10 cellular contexts compared by ENCODE assay signal in the genomic region with DNA sequence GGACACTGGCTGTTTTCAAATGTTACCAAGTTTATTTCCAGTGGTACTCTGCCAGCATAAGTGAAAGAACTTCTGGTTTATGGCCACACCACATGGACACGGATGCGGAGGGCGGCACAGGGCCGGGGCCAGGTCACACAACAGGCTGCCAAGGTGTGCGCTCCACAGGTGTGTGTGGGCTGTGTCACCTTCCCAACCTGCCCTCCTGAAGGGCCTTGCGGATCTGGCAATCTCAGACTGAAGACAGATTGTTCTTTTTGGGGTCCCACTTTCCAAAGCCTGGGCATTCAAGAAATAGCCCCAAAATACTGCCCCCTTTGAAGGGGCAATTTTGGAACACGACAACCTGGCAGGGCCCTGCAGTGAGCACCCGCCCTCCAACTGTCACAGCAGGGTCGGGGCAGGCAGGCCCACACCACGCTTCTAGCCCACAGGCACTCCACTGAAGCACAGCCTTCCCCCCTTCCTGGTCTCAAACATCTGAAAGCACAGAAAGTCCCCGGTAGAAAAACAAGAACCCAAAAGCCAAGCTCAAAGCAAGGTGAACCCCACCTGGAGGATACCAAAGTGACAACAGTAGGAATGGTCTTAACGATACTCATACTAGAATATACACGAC. TPM values are rescaled to one million over a fixed set of nuclear protein-coding genes. Genes with fewer than 3 reads are reported as not detected.
DNase-seq lines count a peak whose midpoint lies in the region; ATAC-seq and TF ChIP-seq lines count a peak whose summit lies in the region.
"Had no signal": no experiment of that assay in that cellular context is flagged by ENCODE, and none has a peak within 500 bp of the region (broad histone marks: within the 10 kb centered on the region; RNA-seq: fewer than 3 reads in every experiment).

No MANE protein-coding gene starts in this region.

- ATAC-seq in Panc1 (no peak), HG02885 (IDR thresholded peaks at IDR 0.05; ENCODE audit: poor library complexity, unreplicated experiment) (no peak), GM18511 (IDR thresholded peaks at IDR 0.05; ENCODE audit: unreplicated experiment) (no peak)

- H3K4me3 ChIP-seq in BLaER1 treated with 17β-estradiol and CSF1 and Interleukin-3, amounts not matched to agents 10 nM and 100 nM: no peak overlapping the region
- H3K4me3 ChIP-seq in Panc1 (ENCODE audit: low read depth in 2 of 2, low read length in 2 of 2) (peak overlapping the region in 1 of 2 experiments; percentile 7; a peak in 2 of 4 replicates), duodenal mucosa (ENCODE audit: low read depth in 1 of 2, low read length in 2 of 2) (peak overlapping the region; percentile 33 to 36), neutrophil (ENCODE audit: low read depth in 1 of 2, low read length in 1 of 2) (no peak overlapping the region)

- H3K9ac ChIP-seq in BLaER1 treated with 17β-estradiol and CSF1 and Interleukin-3, amounts not matched to agents 10 nM and 100 nM: peak overlapping the region; percentile 0 to 91 (median 54); a peak in 19 of 22 replicates
- H3K9ac ChIP-seq in duodenal mucosa (ENCODE audit: low read depth in 1 of 2, low read length in 2 of 2): peak overlapping the region; percentile 39 to 43

- H3K9me3 ChIP-seq in BLaER1 treated with 17β-estradiol and CSF1 and Interleukin-3, amounts not matched to agents 10 nM and 100 nM (replicated peaks in 1 of 11): no peaks in the 10 kb centered on the region
- no peaks in the 10 kb centered on the region for H3K9me3 ChIP-seq in Panc1 (ENCODE audit: control insufficient read depth, insufficient read depth, low read depth, low read length)
- no peaks in the 10 kb centered on the region for H3K9me3 ChIP-seq in duodenal mucosa (ENCODE audit: control insufficient read depth in 1 of 2, low read length in 2 of 2)
- no peaks in the 10 kb centered on the region for H3K9me3 ChIP-seq in neutrophil

- DNase-seq in Panc1 (ENCODE audit: low read depth, low spot score): no peak
- DNase-seq in mesenteric fat pad (ENCODE audit: low spot score): no peak
- no peak for DNase-seq in kidney tubule cell (ENCODE audit: low spot score)
- DNase-seq: DMS 273 treated with DMSO at 0.1 percent for 48 hours, NCI-H82 had no signal

- POLR2A ChIA-PET in Panc1 (lab: Charles Lee): interaction anchor here (0.6 kb wide), 1 partner anchor 15 kb away, joined by 3 read pairs; no protein-coding TSS in a partner anchor

- peaks cover 68 to 75% (median 72%) of the 10 kb centered on the region in 11 experiments for H3K36me3 ChIP-seq in BLaER1 treated with 17β-estradiol and CSF1 and Interleukin-3, amounts not matched to agents 10 nM and 100 nM
- H3K36me3 ChIP-seq in Panc1 (ENCODE audit: control insufficient read depth, insufficient read depth, low read length) (peaks cover 11% of the 10 kb centered on the region), duodenal mucosa (ENCODE audit: control insufficient read depth in 1 of 2, insufficient read depth in 2 of 2, low read length in 2 of 2) (peaks cover 22 to 43% of the 10 kb centered on the region in 2 donors), neutrophil (peaks cover 68% of the 10 kb centered on the region)

- H3K27ac ChIP-seq in BLaER1 treated with 17β-estradiol and CSF1 and Interleukin-3, amounts not matched to agents 10 nM and 100 nM: no peak overlapping the region; a peak in 1 of 22 replicates
- peak overlapping the region; percentile 62 for H3K27ac ChIP-seq in Panc1 (ENCODE audit: low read length)
- H3K27ac ChIP-seq in duodenal mucosa (ENCODE audit: low read depth, low read length): peak overlapping the region; percentile 26
- H3K27ac ChIP-seq in neutrophil: peak overlapping the region; percentile 100

- H3K4me2 ChIP-seq in BLaER1 treated with 17β-estradiol and CSF1 and Interleukin-3, amounts not matched to agents 10 nM and 100 nM: peak overlapping the region; percentile 15 to 99 (median 87); a peak in 21 of 22 replicates

- no peak for TF ChIP-seq CTCF in Panc1 (IDR thresholded peaks at IDR 0.05)
- no peak for TF ChIP-seq CTCF in neutrophil (IDR thresholded peaks at IDR 0.05)

- peaks cover 76 to 81% (median 77%) of the 10 kb centered on the region in 11 experiments for H4K20me1 ChIP-seq in BLaER1 treated with 17β-estradiol and CSF1 and Interleukin-3, amounts not matched to agents 10 nM and 100 nM

- BruUV-seq in Panc1 (replicated peaks; lab: Mats Ljungman, UMichigan): no TSS peak

- peaks cover 40 to 72% (median 64%) of the 10 kb centered on the region in 10 experiments for H3K4me1 ChIP-seq in BLaER1 treated with 17β-estradiol and CSF1 and Interleukin-3, amounts not matched to agents 10 nM and 100 nM
- H3K4me1 ChIP-seq in Panc1 (ENCODE audit: control insufficient read depth, insufficient read depth, low read length) (peaks cover 72% of the 10 kb centered on the region), duodenal mucosa (ENCODE audit: control insufficient read depth in 1 of 2, insufficient read depth in 2 of 2, low read length in 2 of 2) (peaks cover 71 to 74% of the 10 kb centered on the region in 2 donors), neutrophil (ENCODE audit: control insufficient read depth in 1 of 2, insufficient read depth in 1 of 2, low read depth in 1 of 2, low read length in 1 of 2) (peaks cover 58 to 66% of the 10 kb centered on the region in 2 experiments)

- intact Hi-C loops in Panc1 (cut with micrococcal nuclease; ENCODE audit: unreplicated experiment): no loop called here

- in situ Hi-C loops in Panc1 (cut with HindIII; ENCODE audit: low pct_unique_long_range_greater_than_20kb, low sequenced_read_pairs): no loop called here

- CTCF ChIA-PET in Panc1 (lab: Charles Lee): interaction anchor here (0.6 kb wide), 2 partner anchors 58 to 566 kb away, joined by 4 read pairs; no protein-coding TSS in a partner anchor

- no peaks in the 10 kb centered on the region for H3K27me3 ChIP-seq in BLaER1 treated with 17β-estradiol and CSF1 and Interleukin-3, amounts not matched to agents 10 nM and 100 nM
- H3K27me3 ChIP-seq in Panc1 (ENCODE audit: control insufficient read depth, insufficient read depth, low read length) (no peaks in the 10 kb centered on the region), duodenal mucosa (ENCODE audit: control insufficient read depth in 1 of 2, insufficient read depth in 2 of 2, low read length in 2 of 2) (no peaks in the 10 kb centered on the region), neutrophil (no peaks in the 10 kb centered on the region)

RNA-seq across cellular contexts. Expression of gene CSNK1D, which starts 3.5 kb away (rescaled TPM):
- 234 TPM for total RNA-seq in Panc1 (2021; ENCODE audit: unreplicated experiment)
- polyA plus RNA-seq in Panc1 (2012; ENCODE audit: insufficient read length): 316 TPM
- 171 TPM for total RNA-seq in mesenteric fat pad

RNA-seq across cellular contexts. Expression of gene SLC16A3, which starts 41.1 kb away (rescaled TPM):
- total RNA-seq in Panc1 (2021; ENCODE audit: unreplicated experiment) (581 TPM), mesenteric fat pad (65.0 TPM)
- polyA plus RNA-seq in Panc1 (2012; ENCODE audit: insufficient read length): 1,387 TPM

RNA-seq across cellular contexts. Expression of gene CD7, which starts 47.4 kb away (rescaled TPM):
- total RNA-seq in Panc1 (2021; ENCODE audit: unreplicated experiment) (0.77 TPM), mesenteric fat pad (3.2 TPM)
- polyA plus RNA-seq in Panc1 (2012; ENCODE audit: insufficient read length): 0.27 TPM

RNA-seq across cellular contexts. Expression of gene CCDC57, which starts 57.3 kb away (rescaled TPM):
- total RNA-seq in Panc1 (2021; ENCODE audit: unreplicated experiment): 63.6 TPM
- polyA plus RNA-seq in Panc1 (2012; ENCODE audit: insufficient read length): 59.2 TPM
- 24.7 TPM for total RNA-seq in mesenteric fat pad

Comparison
In these comparisons a context has a peak if more than half of its experiments do, and no peak if none do; other contexts are left out.
1. H3K27ac ChIP-seq: peak in Panc1 (single experiment), duodenal mucosa (single experiment) and neutrophil (single experiment); none in BLaER1 treated with 17β-estradiol and CSF1 and Interleukin-3, amounts not matched to agents 10 nM and 100 nM (0 of 11).
2. H3K4me3 ChIP-seq: peak in duodenal mucosa (2 of 2); none in BLaER1 treated with 17β-estradiol and CSF1 and Interleukin-3, amounts not matched to agents 10 nM and 100 nM (0 of 10) and neutrophil (0 of 2).